In the genomic region with DNA sequence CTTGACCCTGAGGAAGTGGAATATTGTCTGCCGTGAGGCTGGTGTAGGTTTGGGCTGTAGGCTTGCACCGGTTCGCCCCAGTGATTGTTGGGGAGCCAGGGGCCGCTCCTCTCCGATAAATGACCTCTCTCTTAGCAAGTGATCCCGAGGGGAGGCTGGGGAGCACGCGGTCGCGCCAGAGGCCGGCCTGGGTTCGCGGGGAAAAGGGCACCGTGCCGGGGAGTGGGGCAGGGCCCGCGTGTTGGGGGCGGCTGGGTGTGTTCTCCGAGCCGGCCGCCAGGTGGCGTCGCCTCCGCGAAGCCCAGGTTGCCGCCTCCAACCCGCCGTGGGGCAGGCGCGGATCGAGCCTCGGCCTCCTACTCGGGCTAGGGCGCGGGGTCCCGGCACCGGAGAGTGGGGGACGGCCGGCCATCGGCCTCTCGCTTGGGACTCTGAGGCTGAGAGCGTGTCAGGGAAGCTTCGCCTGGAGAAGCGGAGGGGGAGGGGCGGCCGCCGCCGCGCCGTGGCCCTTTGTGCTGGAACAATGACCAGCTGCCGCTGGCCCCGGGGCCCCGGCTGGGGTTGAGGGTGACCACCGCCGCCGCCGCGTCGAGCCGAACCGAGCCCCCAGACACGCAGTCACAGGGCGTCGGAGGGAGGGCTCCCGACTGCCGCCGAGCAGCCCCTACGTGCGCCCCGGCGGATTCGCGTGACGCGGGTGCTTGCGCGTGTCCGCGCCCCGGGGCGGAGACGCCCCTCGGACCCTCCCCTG, we compare ENCODE assay signal across 8 cellular contexts. TPM values are rescaled to one million over a fixed set of nuclear protein-coding genes. Genes with fewer than 3 reads are reported as not detected.
DNase-seq lines count a peak whose midpoint lies in the region; ATAC-seq and TF ChIP-seq lines count a peak whose summit lies in the region.

No MANE protein-coding gene starts in this region.

- peaks cover 5% of the 10 kb centered on the region for H3K36me3 Mint-ChIP-seq in activated CD4-positive, alpha-beta memory T cell treated with anti-CD3 and anti-CD28 coated beads for 36 hours

- H3K36me3 ChIP-seq in lung (ENCODE audit: control insufficient read depth in 2 of 2, insufficient read depth in 2 of 2, low read length in 2 of 2), result peaks cover 0 to 14% of the 10 kb centered on the region in 2 donors

- no peaks in the 10 kb centered on the region for H3K9me3 Mint-ChIP-seq in activated CD4-positive, alpha-beta memory T cell treated with anti-CD3 and anti-CD28 coated beads for 36 hours

- H3K4me1 Mint-ChIP-seq in activated CD4-positive, alpha-beta memory T cell treated with anti-CD3 and anti-CD28 coated beads for 36 hours (ENCODE audit: low read depth), result peaks cover 20% of the 10 kb centered on the region

- peak overlapping the region; percentile 79 for H3K27ac Mint-ChIP-seq in activated CD4-positive, alpha-beta memory T cell treated with anti-CD3 and anti-CD28 coated beads for 36 hours

- no peaks in the 10 kb centered on the region for H3K9me3 ChIP-seq in lung (ENCODE audit: control insufficient read depth in 2 of 2, insufficient read depth in 1 of 2, low read length in 1 of 2)

- peak overlapping the region; percentile 69 for H3K4me3 ChIP-seq in lung

- CTCF ChIA-PET in activated CD4-positive, alpha-beta memory T cell treated with anti-CD3 and anti-CD28 coated beads for 36 hours (lab: Charles Lee), result interaction anchor here (0.8 to 14.6 kb wide), 10 partner anchors 12 to 437 kb away, joined by 3 to 199 read pairs (median 6); partner anchors contain the start of genes MRPL43, PDZD7, SFXN3 and TWNK

- peak overlapping the region; percentile 99 to 100 for H3K27ac ChIP-seq in lung (ENCODE audit: low read depth in 1 of 2, low read length in 1 of 2)

- H3K27me3 Mint-ChIP-seq in activated CD4-positive, alpha-beta memory T cell treated with anti-CD3 and anti-CD28 coated beads for 36 hours, result no peaks in the 10 kb centered on the region

- DNase-seq in NK-92 treated with Interleukin-12 subunit alpha and Interleukin-12 subunit beta, amount 100 ng/mL, for 24 hours (lab: John Stamatoyannopoulos, UW), result peak; percentile 37
- DNase-seq in NK-92 (lab: John Stamatoyannopoulos, UW; ENCODE audit: unreplicated experiment), result no peak
- peak; percentile 65 for DNase-seq in NCI-H226
- peak; percentile 81 for DNase-seq in activated CD4-positive, alpha-beta memory T cell treated with anti-CD3 and anti-CD28 coated beads for 36 hours
- peak; percentile 92 for DNase-seq in ecto neural progenitor cell (ENCODE audit: low spot score)
- peak; percentile 77 for DNase-seq in lung (ENCODE audit: low spot score)
- peak; percentile 64 to 74 (median 66) for DNase-seq in stimulated activated CD4-positive, alpha-beta T cell treated with anti-CD3 and anti-CD28 coated beads, TNF-alpha, amount 100 ng/mL, for 4 hours (ENCODE audit: low read depth in 3 of 3)

- no peaks in the 10 kb centered on the region for H3K27me3 ChIP-seq in lung (ENCODE audit: control insufficient read depth, insufficient read depth)

- peak; percentile 65 for TF ChIP-seq CTCF in lung (IDR thresholded peaks at IDR 0.05; ENCODE audit: control extremely low read depth, extremely low read depth)

- peaks cover 6 to 21% of the 10 kb centered on the region in 2 donors for H3K4me1 ChIP-seq in lung (ENCODE audit: control insufficient read depth in 2 of 2, insufficient read depth in 2 of 2, low read length in 2 of 2)

- H3K4me3 Mint-ChIP-seq in activated CD4-positive, alpha-beta memory T cell treated with anti-CD3 and anti-CD28 coated beads for 36 hours, result peak overlapping the region; percentile 76

- ATAC-seq in HG02885 (IDR thresholded peaks at IDR 0.05; ENCODE audit: poor library complexity, unreplicated experiment) (peak; percentile 59), lung (ENCODE audit: insufficient read depth, low FRiP score) (peak; percentile 76)

- 0% methylated on average over 61 to 83 of the region's 83 CpGs for WGBS in lung, 2 donors

- intact Hi-C loops in activated CD4-positive, alpha-beta memory T cell treated with anti-CD3 and anti-CD28 coated beads for 36 hours (cut with micrococcal nuclease), result loop anchor here (1.0 to 5.0 kb wide), 2 partner anchors 14 to 87 kb away; partner anchors contain the start of gene SLF2

- POLR2A ChIA-PET in activated CD4-positive, alpha-beta memory T cell treated with anti-CD3 and anti-CD28 coated beads for 36 hours (lab: Charles Lee), result interaction anchor here (0.7 kb wide), 1 partner anchor 32 kb away, joined by 3 read pairs; the partner anchor contains the start of genes PDZD7 and SFXN3

RNA-seq across cellular contexts. Expression of gene LZTS2, which starts 0.4 kb away (rescaled TPM):
- total RNA-seq in activated CD4-positive, alpha-beta memory T cell treated with anti-CD3 and anti-CD28 coated beads for 36 hours, result 10 to 100 TPM; 12.0 to 12.5 TPM
- total RNA-seq in lung, result 10 to 100 TPM; 53.2 to 58.0 TPM
- 10 to 100 TPM; 44.5 to 76.8 TPM for polyA plus RNA-seq in lung

RNA-seq across cellular contexts. Expression of gene TWNK, which starts 11.8 kb away (rescaled TPM):
- total RNA-seq in activated CD4-positive, alpha-beta memory T cell treated with anti-CD3 and anti-CD28 coated beads for 36 hours, result 10 to 100 TPM; 12.8 to 14.0 TPM
- total RNA-seq in lung, result 1 to 10 TPM; 3.9 to 6.8 TPM
- 1 to 10 TPM; 4.4 to 8.3 TPM for polyA plus RNA-seq in lung

RNA-seq across cellular contexts. Expression of gene MRPL43, which starts 11.9 kb away (rescaled TPM):
- 10 to 100 TPM; 47.0 to 50.1 TPM for total RNA-seq in activated CD4-positive, alpha-beta memory T cell treated with anti-CD3 and anti-CD28 coated beads for 36 hours
- total RNA-seq in lung, result 10 to 100 TPM; 43.6 to 74.4 TPM
- 100 to 1,000 TPM in 1 of 2 donors, 10 to 100 TPM in 1; 94.6 to 105 TPM for polyA plus RNA-seq in lung

RNA-seq across cellular contexts. Expression of gene SEMA4G, which starts 29.9 kb away (rescaled TPM):
- total RNA-seq in activated CD4-positive, alpha-beta memory T cell treated with anti-CD3 and anti-CD28 coated beads for 36 hours, result under 1 TPM; 0.58 to 0.74 TPM
- 1 to 10 TPM; 3.0 to 7.4 TPM for total RNA-seq in lung
- 1 to 10 TPM; 1.2 to 2.5 TPM for polyA plus RNA-seq in lung

RNA-seq across cellular contexts. Expression of gene PDZD7, which starts 31.8 kb away (rescaled TPM):
- under 1 TPM; 0.31 to 0.93 TPM for total RNA-seq in activated CD4-positive, alpha-beta memory T cell treated with anti-CD3 and anti-CD28 coated beads for 36 hours
- total RNA-seq in lung, result 1 to 10 TPM in 1 of 2 donors, under 1 TPM in 1; 0.09 to 1.3 TPM
- under 1 TPM; 0.27 to 0.83 TPM for polyA plus RNA-seq in lung

Comparison
In these comparisons a context has a peak if more than half of its experiments do, and no peak if none do; other contexts are left out.
1. RNA of gene LZTS2, which starts 0.4 kb away (total RNA-seq): 53.2 to 58.0 TPM in lung; 12.0 to 12.5 TPM in activated CD4-positive, alpha-beta memory T cell treated with anti-CD3 and anti-CD28 coated beads for 36 hours; every median in the first group is over 4 times any median in the second.